Comparison of ENCODE assay signal across 8 cellular contexts in the genomic region with DNA sequence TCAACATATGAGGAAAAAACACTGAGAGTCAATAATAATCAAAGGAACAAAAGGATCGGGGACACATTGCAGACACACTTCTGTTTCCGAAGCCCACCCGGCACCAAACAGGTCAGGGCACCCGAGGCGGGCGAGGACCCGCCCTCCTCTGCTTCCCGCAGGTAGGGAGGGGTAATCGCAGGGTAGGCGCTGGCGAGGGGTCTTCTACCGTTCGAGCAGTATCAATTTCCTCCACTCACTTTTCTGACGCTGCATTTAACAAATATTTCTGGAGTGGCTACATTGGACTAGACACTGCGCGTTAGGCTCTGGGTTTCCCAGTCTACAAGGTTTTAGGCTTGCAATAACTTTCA. TPM values are rescaled to one million over a fixed set of nuclear protein-coding genes. Genes with fewer than 3 reads are reported as not detected.
DNase-seq lines count a peak whose midpoint lies in the region; ATAC-seq and TF ChIP-seq lines count a peak whose summit lies in the region.

No MANE protein-coding gene starts in this region.

- peak overlapping the region; percentile 85 for H3K4me3 ChIP-seq in Jurkat, Clone E6-1 (ENCODE audit: low read length)
- peak overlapping the region; percentile 89 to 91 for H3K4me3 ChIP-seq in cardiac fibroblast (replicated peaks in 1 of 2; ENCODE audit: low read depth in 2 of 2, low read length in 2 of 2)
- H3K4me3 ChIP-seq in mucosa of rectum (ENCODE audit: low read length in 2 of 2), result peak overlapping the region; percentile 80 to 98

- DNase-seq in ACHN, result peak; percentile 3
- DNase-seq in Jurkat, Clone E6-1 (ENCODE audit: low read depth, low spot score), result no peak
- no peak for DNase-seq in cardiac fibroblast (ENCODE audit: low read depth in 2 of 2)
- DNase-seq in NCI-H226, result no peak
- no peak for DNase-seq in hepatic stellate cell (ENCODE audit: low spot score)

- no peaks in the 10 kb centered on the region for H3K27me3 ChIP-seq in mucosa of rectum (ENCODE audit: control insufficient read depth in 2 of 2, insufficient read depth in 2 of 2, low read length in 2 of 2)

- H3K9ac ChIP-seq in mucosa of rectum (ENCODE audit: low read depth in 1 of 2, low read length in 2 of 2), result peak overlapping the region; percentile 91 to 98

- no peak for TF ChIP-seq CTCF in cardiac fibroblast (IDR thresholded peaks at IDR 0.05; ENCODE audit: low read depth, low read length)

- H3K9me3 ChIP-seq in mucosa of rectum (ENCODE audit: control insufficient read depth in 2 of 2, low read length in 2 of 2), result no peaks in the 10 kb centered on the region

- ATAC-seq in GM21526 (IDR thresholded peaks at IDR 0.05; ENCODE audit: low FRiP score, unreplicated experiment) (no peak), GM21367 (IDR thresholded peaks at IDR 0.05; ENCODE audit: unreplicated experiment) (no peak)

- peaks cover 35 to 44% of the 10 kb centered on the region in 2 donors for H3K4me1 ChIP-seq in mucosa of rectum (ENCODE audit: control insufficient read depth in 2 of 2, insufficient read depth in 2 of 2, low read length in 2 of 2)

- H3K36me3 ChIP-seq in mucosa of rectum (ENCODE audit: control insufficient read depth in 2 of 2, insufficient read depth in 2 of 2, low read length in 2 of 2), result peaks cover 7% of the 10 kb centered on the region in 2 donors

- peak overlapping the region; percentile 95 to 96 for H3K27ac ChIP-seq in mucosa of rectum (ENCODE audit: low read depth in 2 of 2, low read length in 2 of 2)

- in situ Hi-C loops in ACHN (cut with HindIII; ENCODE audit: low pct_ligation_motif_present, low pct_unique_long_range_greater_than_20kb, low sequenced_read_pairs), result no loop called here

RNA-seq across cellular contexts. Expression of gene TXN, which starts 1.3 kb away (rescaled TPM):
- 361 TPM for polyA plus RNA-seq in Jurkat, Clone E6-1 (2012; ENCODE audit: insufficient read depth, insufficient read length)

RNA-seq across cellular contexts. Expression of gene C9orf152, which starts 47.1 kb away (rescaled TPM):
- polyA plus RNA-seq in Jurkat, Clone E6-1 (2012; ENCODE audit: insufficient read depth, insufficient read length), result not detected
